In genomic region chr12:39852346-39852745, GRCh38 we compare ENCODE assay signal across 25 cellular contexts.
"Had no signal": no experiment of that assay in that cellular context is flagged by ENCODE, and none has a peak within 500 bp of the region (broad histone marks: within the 10 kb centered on the region; RNA-seq: fewer than 3 reads in every experiment).

No MANE protein-coding gene starts in this region.

- H3K36me3 ChIP-seq: gastrocnemius medialis, lower lobe of right lung, spleen, upper lobe of right lung, vagina had no signal

- H3K27me3 ChIP-seq: gastrocnemius medialis, heart right ventricle, spleen, testis, upper lobe of right lung, vagina had no signal

- H3K4me1 ChIP-seq: gastrocnemius medialis, left ventricle myocardium inferior, lower lobe of right lung, psoas muscle, testis, tibial nerve, upper lobe of right lung, vagina had no signal

- DNase-seq: effector CD4-positive, alpha-beta T cell; endodermal cell; gastrocnemius medialis; heart right ventricle; islet precursor cell; left cardiac atrium; left ventricle myocardium inferior; lower lobe of right lung; mesenchymal stem cell; naive B cell; nephron progenitor cell; psoas muscle; spleen; stimulated activated CD4-positive, alpha-beta T cell treated with anti-CD3 and anti-CD28 coated beads, Interleukin-15, amount 100 ng/mL, for 24 hours; stimulated activated CD4-positive, alpha-beta T cell treated with anti-CD3 and anti-CD28 coated beads, Interleukin-1b, Interleukin-23, amount 100 ng/mL, for 48 hours; stimulated activated CD4-positive, alpha-beta T cell treated with anti-CD3 and anti-CD28 coated beads, Interleukin-4, amount 100 ng/mL, for 24 hours; stimulated activated naive B cell treated with anti-CD40 and anti-IgM and Interleukin-4, amounts not matched to agents 10 μg/mL and 1 μg/mL and 100 μg/mL, for 72 hours; stimulated activated naive CD8-positive, alpha-beta T cell treated with anti-CD3 and anti-CD28 coated beads, Interleukin-15, amount 100 ng/mL, for 72 hours; testis; upper lobe of right lung had no signal

- H3K27ac Mint-ChIP-seq: endodermal cell; naive B cell; nephron progenitor cell; stimulated activated naive B cell treated with anti-CD40 and anti-IgM and Interleukin-4, amounts not matched to agents 10 μg/mL and 1 μg/mL and 100 μg/mL, for 72 hours; stimulated activated naive CD8-positive, alpha-beta T cell treated with anti-CD3 and anti-CD28 coated beads, Interleukin-15, amount 100 ng/mL, for 72 hours had no signal

- H3K9me3 ChIP-seq: gastrocnemius medialis, heart right ventricle, left ventricle myocardium inferior, lower lobe of right lung, psoas muscle, spleen, testis, tibial nerve, upper lobe of right lung, vagina had no signal

- H3K4me3 ChIP-seq: coronary artery, gastrocnemius medialis, heart right ventricle, left ventricle myocardium inferior, lower lobe of right lung, psoas muscle, spleen, testis, tibial nerve, upper lobe of right lung, vagina had no signal

- H3K27me3 Mint-ChIP-seq: naive B cell; stimulated activated naive B cell treated with anti-CD40 and anti-IgM and Interleukin-4, amounts not matched to agents 10 μg/mL and 1 μg/mL and 100 μg/mL, for 72 hours; stimulated activated naive CD8-positive, alpha-beta T cell treated with anti-CD3 and anti-CD28 coated beads, Interleukin-15, amount 100 ng/mL, for 72 hours had no signal

- H3K4me1 Mint-ChIP-seq: stimulated activated naive CD8-positive, alpha-beta T cell treated with anti-CD3 and anti-CD28 coated beads, Interleukin-15, amount 100 ng/mL, for 72 hours had no signal

- ATAC-seq: esophagus mucosa; gastrocnemius medialis; heart right ventricle; left cardiac atrium; lower lobe of right lung; psoas muscle; sciatic nerve; stimulated activated naive B cell treated with anti-CD40 and anti-IgM and Interleukin-4, amounts not matched to agents 10 μg/mL and 1 μg/mL and 100 μg/mL, for 72 hours; stimulated activated naive CD8-positive, alpha-beta T cell treated with anti-CD3 and anti-CD28 coated beads, Interleukin-15, amount 100 ng/mL, for 72 hours; upper lobe of right lung had no signal

- H3K9me3 Mint-ChIP-seq: endodermal cell, nephron progenitor cell had no signal

- H3K4me3 Mint-ChIP-seq: endodermal cell; naive B cell; nephron progenitor cell; stimulated activated naive B cell treated with anti-CD40 and anti-IgM and Interleukin-4, amounts not matched to agents 10 μg/mL and 1 μg/mL and 100 μg/mL, for 72 hours; stimulated activated naive CD8-positive, alpha-beta T cell treated with anti-CD3 and anti-CD28 coated beads, Interleukin-15, amount 100 ng/mL, for 72 hours had no signal

- H3K36me3 Mint-ChIP-seq: naive B cell had no signal

- H3K27ac ChIP-seq: coronary artery, gastrocnemius medialis, heart right ventricle, left ventricle myocardium inferior, lower lobe of right lung, psoas muscle, spleen, testis, tibial nerve, upper lobe of right lung, vagina had no signal
